In genomic region chr2:222318712-222319575, GRCh38 we compare ENCODE assay signal across 8 cellular contexts. TPM values are rescaled to one million over a fixed set of nuclear protein-coding genes. Genes with fewer than 3 reads are reported as not detected.
DNase-seq lines count a peak whose midpoint lies in the region; ATAC-seq, FAIRE-seq and TF ChIP-seq lines count a peak whose summit lies in the region.

No MANE protein-coding gene starts in this region.

- no peaks in the 10 kb centered on the region for H3K4me1 ChIP-seq in NT2/D1 (ENCODE audit: insufficient read depth, insufficient read length)
- H3K4me1 ChIP-seq in breast epithelium = no peaks in the 10 kb centered on the region
- peaks cover 4 to 27% of the 10 kb centered on the region in 2 donors for H3K4me1 ChIP-seq in left lung
- peaks cover 0 to 25% (median 19%) of the 10 kb centered on the region in 5 donors for H3K4me1 ChIP-seq in subcutaneous abdominal adipose tissue (ENCODE audit: control insufficient read depth in 5 of 5, insufficient read depth in 5 of 5, low read length in 5 of 5)

- peaks cover 63% of the 10 kb centered on the region for H3K27me3 ChIP-seq in NT2/D1 (ENCODE audit: insufficient read depth, insufficient read length)
- peaks cover 0 to 47% of the 10 kb centered on the region in 2 donors for H3K27me3 ChIP-seq in breast epithelium
- H3K27me3 ChIP-seq in left lung = peaks cover 49 to 90% of the 10 kb centered on the region in 2 donors
- peaks cover 14 to 47% (median 31%) of the 10 kb centered on the region in 5 donors for H3K27me3 ChIP-seq in subcutaneous abdominal adipose tissue (ENCODE audit: control insufficient read depth in 5 of 5, insufficient read depth in 4 of 5, low read length in 5 of 5)

- H3K36me3 ChIP-seq in NT2/D1 (ENCODE audit: insufficient read depth, insufficient read length, low read length) = no peaks in the 10 kb centered on the region
- no peaks in the 10 kb centered on the region for H3K36me3 ChIP-seq in breast epithelium
- H3K36me3 ChIP-seq in left lung = no peaks in the 10 kb centered on the region
- no peaks in the 10 kb centered on the region for H3K36me3 ChIP-seq in subcutaneous abdominal adipose tissue (ENCODE audit: control insufficient read depth in 5 of 5, insufficient read depth in 5 of 5, low read length in 5 of 5)

- ATAC-seq in GM19328 (IDR thresholded peaks at IDR 0.05; ENCODE audit: unreplicated experiment) (peak; percentile 45), HG03280 (IDR thresholded peaks at IDR 0.05; ENCODE audit: unreplicated experiment) (peak; percentile 49), left lung (peak; percentile 16)

- H3K9me3 ChIP-seq in NT2/D1 (ENCODE audit: insufficient read depth, low read length) = no peaks in the 10 kb centered on the region
- no peaks in the 10 kb centered on the region for H3K9me3 ChIP-seq in breast epithelium
- no peaks in the 10 kb centered on the region for H3K9me3 ChIP-seq in left lung
- H3K9me3 ChIP-seq in subcutaneous abdominal adipose tissue (ENCODE audit: control insufficient read depth in 5 of 5, low read length in 5 of 5) = no peaks in the 10 kb centered on the region

- H3K9ac ChIP-seq in NT2/D1 (ENCODE audit: insufficient read length, low read depth) = peak overlapping the region; percentile 73
- no peak overlapping the region for H3K9ac ChIP-seq in subcutaneous abdominal adipose tissue (ENCODE audit: low read length in 5 of 5)

- H3K4me3 ChIP-seq in NT2/D1 (ENCODE audit: insufficient read length, low read depth) (peak overlapping the region; percentile 59), breast epithelium (peak overlapping the region in 2 of 3 donors; percentile 53 to 68), left lung (peak overlapping the region; percentile 16 to 49), subcutaneous abdominal adipose tissue (ENCODE audit: low read depth in 1 of 5, low read length in 5 of 5) (peak overlapping the region in 4 of 5 donors; percentile 45 to 76 (median 64))

- FAIRE-seq in D721Med (lab: Jason Lieb, UNC) = no peak

- DNase-seq in D721Med (ENCODE audit: insufficient read length, low spot score) (no peak), NT2/D1 (ENCODE audit: low read depth, low spot score) (no peak), breast epithelium (ENCODE audit: low spot score in 2 of 2) (no peak), left lung (peak in 1 of 2 donors; percentile 90)
- no peak for DNase-seq in effector CD8-positive, alpha-beta T cell (lab: John Stamatoyannopoulos, UW)

- no peak for TF ChIP-seq POLR2A in breast epithelium (IDR thresholded peaks at IDR 0.05)

- TF ChIP-seq CTCF in D721Med (IDR thresholded peaks at IDR 0.05; ENCODE audit: insufficient read depth, missing control alignments) = peak; percentile 43
- TF ChIP-seq CTCF in breast epithelium (IDR thresholded peaks at IDR 0.05) = no peak
- no peak for TF ChIP-seq CTCF in left lung (IDR thresholded peaks at IDR 0.05)

- H3K27ac ChIP-seq in breast epithelium (no peak overlapping the region), left lung (no peak overlapping the region), subcutaneous abdominal adipose tissue (ENCODE audit: low read depth, low read length) (no peak overlapping the region)

- intact Hi-C loops in breast epithelium (cut with DNase I; ENCODE audit: low total_unique reads) = no loop called here
- intact Hi-C loops in left lung (cut with DNase I) = loop anchor here in 1 of 2 donors (10.0 kb wide), 1 partner anchor 246 kb away; no protein-coding TSS in a partner anchor

RNA-seq across cellular contexts. Expression of gene PAX3, which starts 20.1 kb away (rescaled TPM):
- total RNA-seq in breast epithelium (1 to 10 TPM in 2 of 3 donors, under 1 TPM in 1; 0.29 to 2.9 (median 2.3) TPM), left lung (not detected)
